Comparison of ENCODE assay signal across 1 cellular context in the genomic region with DNA sequence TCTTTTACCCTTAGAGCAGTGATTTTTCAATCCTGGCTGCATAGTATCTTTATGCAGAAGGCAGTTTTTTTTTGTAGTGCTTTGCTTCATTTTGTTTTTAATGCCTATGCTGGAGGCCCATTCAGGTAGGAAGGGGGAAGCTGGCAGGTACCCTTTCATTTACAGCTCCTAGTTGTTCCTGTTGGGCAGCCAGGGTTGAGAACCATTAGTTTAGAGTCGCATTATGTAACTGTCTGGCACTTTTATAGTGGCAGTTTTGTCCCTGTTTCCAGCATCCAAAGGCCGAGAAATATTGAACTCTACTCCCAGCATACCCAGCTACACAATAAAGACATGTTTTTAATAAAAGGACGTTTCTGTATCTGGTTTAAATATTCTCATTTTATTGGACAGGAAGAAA.
TF ChIP-seq lines count a peak whose summit lies in the region.

No MANE protein-coding gene starts in this region.

TF ChIP-seq in WTC11, 78 proteins besides CTCF, POLR2A, EP300 and RAD21 (continued from another document):
- TF ChIP-seq, protein P1, sequence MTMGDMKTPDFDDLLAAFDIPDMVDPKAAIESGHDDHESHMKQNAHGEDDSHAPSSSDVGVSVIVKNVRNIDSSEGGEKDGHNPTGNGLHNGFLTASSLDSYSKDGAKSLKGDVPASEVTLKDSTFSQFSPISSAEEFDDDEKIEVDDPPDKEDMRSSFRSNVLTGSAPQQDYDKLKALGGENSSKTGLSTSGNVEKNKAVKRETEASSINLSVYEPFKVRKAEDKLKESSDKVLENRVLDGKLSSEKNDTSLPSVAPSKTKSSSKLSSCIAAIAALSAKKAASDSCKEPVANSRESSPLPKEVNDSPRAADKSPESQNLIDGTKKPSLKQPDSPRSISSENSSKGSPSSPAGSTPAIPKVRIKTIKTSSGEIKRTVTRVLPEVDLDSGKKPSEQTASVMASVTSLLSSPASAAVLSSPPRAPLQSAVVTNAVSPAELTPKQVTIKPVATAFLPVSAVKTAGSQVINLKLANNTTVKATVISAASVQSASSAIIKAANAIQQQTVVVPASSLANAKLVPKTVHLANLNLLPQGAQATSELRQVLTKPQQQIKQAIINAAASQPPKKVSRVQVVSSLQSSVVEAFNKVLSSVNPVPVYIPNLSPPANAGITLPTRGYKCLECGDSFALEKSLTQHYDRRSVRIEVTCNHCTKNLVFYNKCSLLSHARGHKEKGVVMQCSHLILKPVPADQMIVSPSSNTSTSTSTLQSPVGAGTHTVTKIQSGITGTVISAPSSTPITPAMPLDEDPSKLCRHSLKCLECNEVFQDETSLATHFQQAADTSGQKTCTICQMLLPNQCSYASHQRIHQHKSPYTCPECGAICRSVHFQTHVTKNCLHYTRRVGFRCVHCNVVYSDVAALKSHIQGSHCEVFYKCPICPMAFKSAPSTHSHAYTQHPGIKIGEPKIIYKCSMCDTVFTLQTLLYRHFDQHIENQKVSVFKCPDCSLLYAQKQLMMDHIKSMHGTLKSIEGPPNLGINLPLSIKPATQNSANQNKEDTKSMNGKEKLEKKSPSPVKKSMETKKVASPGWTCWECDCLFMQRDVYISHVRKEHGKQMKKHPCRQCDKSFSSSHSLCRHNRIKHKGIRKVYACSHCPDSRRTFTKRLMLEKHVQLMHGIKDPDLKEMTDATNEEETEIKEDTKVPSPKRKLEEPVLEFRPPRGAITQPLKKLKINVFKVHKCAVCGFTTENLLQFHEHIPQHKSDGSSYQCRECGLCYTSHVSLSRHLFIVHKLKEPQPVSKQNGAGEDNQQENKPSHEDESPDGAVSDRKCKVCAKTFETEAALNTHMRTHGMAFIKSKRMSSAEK (CRISPR knock-in tag; IDR thresholded peaks at IDR 0.05; ENCODE audit: borderline replicate concordance): no peak
- TF ChIP-seq NFATC4 (CRISPR knock-in tag; IDR thresholded peaks at IDR 0.05) (no peak), ELF4 (CRISPR knock-in tag; IDR thresholded peaks at IDR 0.05; ENCODE audit: low read depth) (no peak), NR2C2 (CRISPR knock-in tag; IDR thresholded peaks at IDR 0.05) (no peak)
- TF ChIP-seq, protein P2, sequence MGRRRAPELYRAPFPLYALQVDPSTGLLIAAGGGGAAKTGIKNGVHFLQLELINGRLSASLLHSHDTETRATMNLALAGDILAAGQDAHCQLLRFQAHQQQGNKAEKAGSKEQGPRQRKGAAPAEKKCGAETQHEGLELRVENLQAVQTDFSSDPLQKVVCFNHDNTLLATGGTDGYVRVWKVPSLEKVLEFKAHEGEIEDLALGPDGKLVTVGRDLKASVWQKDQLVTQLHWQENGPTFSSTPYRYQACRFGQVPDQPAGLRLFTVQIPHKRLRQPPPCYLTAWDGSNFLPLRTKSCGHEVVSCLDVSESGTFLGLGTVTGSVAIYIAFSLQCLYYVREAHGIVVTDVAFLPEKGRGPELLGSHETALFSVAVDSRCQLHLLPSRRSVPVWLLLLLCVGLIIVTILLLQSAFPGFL (CRISPR knock-in tag; IDR thresholded peaks at IDR 0.05; ENCODE audit: borderline replicate concordance): no peak
TF ChIP-seq in WTC11: peak in this region for 0.
